In the genomic region with DNA sequence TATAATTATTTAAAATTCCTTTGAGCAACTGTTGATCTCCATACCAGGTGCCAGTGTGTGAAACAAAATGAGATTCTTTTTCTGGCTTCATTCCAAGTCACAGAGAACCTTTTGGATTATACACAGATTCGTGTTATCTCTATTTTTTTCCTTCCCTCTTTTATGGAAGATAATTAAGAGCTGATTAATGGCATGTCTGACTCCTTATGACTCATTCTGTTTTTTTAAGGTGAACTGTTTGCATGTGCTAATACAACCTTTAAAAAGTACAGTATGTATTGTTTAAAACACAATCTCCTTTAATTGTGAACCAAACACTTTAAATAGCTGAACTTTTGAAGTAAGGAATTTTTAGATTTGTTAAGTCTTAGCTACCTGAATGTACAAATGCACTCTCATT, we compare ENCODE assay signal across 13 cellular contexts. TPM values are rescaled to one million over a fixed set of nuclear protein-coding genes. Genes with fewer than 3 reads are reported as not detected.
A peak's percentile ranks its signal among the peaks of the same experiment; 100 is the strongest.
DNase-seq lines count a peak whose midpoint lies in the region; FAIRE-seq and TF ChIP-seq lines count a peak whose summit lies in the region.
"Had no signal": no experiment of that assay in that cellular context is flagged by ENCODE, and none has a peak within 500 bp of the region (broad histone marks: within the 10 kb centered on the region; RNA-seq: fewer than 3 reads in every experiment).

No MANE protein-coding gene starts in this region.

- H3K36me3 Mint-ChIP-seq in astrocyte (ENCODE audit: low read depth, unreplicated experiment): peaks cover 2% of the 10 kb centered on the region

- H3K9ac ChIP-seq in astrocyte (ENCODE audit: low read length) (no peak overlapping the region), mucosa of rectum (ENCODE audit: low read depth in 1 of 2, low read length in 2 of 2) (no peak overlapping the region)

- H3K4me1 ChIP-seq in astrocyte (ENCODE audit: insufficient read depth, low read length) (no peaks in the 10 kb centered on the region), mucosa of rectum (ENCODE audit: control insufficient read depth in 2 of 2, insufficient read depth in 2 of 2, low read length in 2 of 2) (peaks cover 22 to 31% of the 10 kb centered on the region in 2 donors)

- no peak for TF ChIP-seq CTCF in astrocyte (IDR thresholded peaks at IDR 0.05; ENCODE audit: insufficient read depth, low read depth, low read length)

- H4K20me1 ChIP-seq in astrocyte (ENCODE audit: insufficient read depth, low read length): no peaks in the 10 kb centered on the region

- H3K27ac ChIP-seq in astrocyte (ENCODE audit: low read depth, low read length) (no peak overlapping the region), mucosa of rectum (ENCODE audit: low read depth in 2 of 2, low read length in 2 of 2) (peak overlapping the region; percentile 56 to 83)
- H3K27ac ChIP-seq: C4-2B had no signal

- no peak overlapping the region for H3K4me3 Mint-ChIP-seq in astrocyte (ENCODE audit: unreplicated experiment)
- H3K4me3 Mint-ChIP-seq: activated CD4-positive, alpha-beta memory T cell treated with anti-CD3 and anti-CD28 coated beads for 36 hours had no signal

- H3K4me3 ChIP-seq in astrocyte (ENCODE audit: insufficient read depth, low read depth, low read length) (no peak overlapping the region), mucosa of rectum (ENCODE audit: low read length in 2 of 2) (no peak overlapping the region)
- H3K4me3 ChIP-seq: mucosa of descending colon had no signal

- H3K4me1 Mint-ChIP-seq in astrocyte (ENCODE audit: low read depth, unreplicated experiment): peaks cover 30% of the 10 kb centered on the region

- H3K27me3 ChIP-seq in astrocyte (ENCODE audit: insufficient read depth, low read length): no peaks in the 10 kb centered on the region
- no peaks in the 10 kb centered on the region for H3K27me3 ChIP-seq in mucosa of rectum (ENCODE audit: control insufficient read depth in 2 of 2, insufficient read depth in 2 of 2, low read length in 2 of 2)

- H3K27me3 Mint-ChIP-seq in astrocyte (ENCODE audit: low read depth, unreplicated experiment): no peaks in the 10 kb centered on the region
- H3K27me3 Mint-ChIP-seq: activated CD4-positive, alpha-beta memory T cell treated with anti-CD3 and anti-CD28 coated beads for 36 hours had no signal

- H3K27ac Mint-ChIP-seq in astrocyte (ENCODE audit: unreplicated experiment): no peak overlapping the region
- H3K27ac Mint-ChIP-seq: activated CD4-positive, alpha-beta memory T cell treated with anti-CD3 and anti-CD28 coated beads for 36 hours had no signal

- H3K4me2 ChIP-seq in astrocyte (ENCODE audit: low read length): no peak overlapping the region

- peaks cover 5% of the 10 kb centered on the region for H3K79me2 ChIP-seq in astrocyte (ENCODE audit: insufficient read depth, low read length)

- no peak for FAIRE-seq in astrocyte (lab: Jason Lieb, UNC)

- peak; percentile 10 for DNase-seq in DMS53 treated with DMSO at 0.1 percent for 48 hours (lab: John Stamatoyannopoulos, UW; ENCODE audit: unreplicated experiment)
- DNase-seq in NCI-H1417 (lab: John Stamatoyannopoulos, UW): peak in 2 of 3 experiments; percentile 40 to 89
- peak; percentile 35 for DNase-seq in astrocyte (ENCODE audit: low read depth)
- no peak for DNase-seq in DMS79 treated with DMSO at 0.1 percent for 48 hours (lab: John Stamatoyannopoulos, UW)
- DNase-seq in NCI-H510A treated with DMSO at 0.1 percent for 48 hours (lab: John Stamatoyannopoulos, UW): no peak
- no peak for DNase-seq in activated T-cell treated with anti-CD3 and anti-CD28 coated beads, Interleukin-2, amount 50 U/mL, for 48 hours
- DNase-seq in MV-4-11 (lab: John Stamatoyannopoulos, UW): no peak
- DNase-seq: activated CD4-positive, alpha-beta memory T cell treated with anti-CD3 and anti-CD28 coated beads for 36 hours; cerebellar nuclear complex; NCI-H1092 had no signal

- no peaks in the 10 kb centered on the region for H3K36me3 ChIP-seq in astrocyte (ENCODE audit: insufficient read depth, low read length)
- H3K36me3 ChIP-seq in mucosa of rectum (ENCODE audit: control insufficient read depth in 2 of 2, insufficient read depth in 2 of 2, low read length in 2 of 2): peaks cover 9 to 15% of the 10 kb centered on the region in 2 donors

- no peak overlapping the region for H2AFZ ChIP-seq in astrocyte (ENCODE audit: low read depth, low read length)

- no peaks in the 10 kb centered on the region for H3K9me3 Mint-ChIP-seq in astrocyte (ENCODE audit: unreplicated experiment)
- H3K9me3 Mint-ChIP-seq: activated CD4-positive, alpha-beta memory T cell treated with anti-CD3 and anti-CD28 coated beads for 36 hours had no signal

- H3K9me3 ChIP-seq in astrocyte (ENCODE audit: insufficient read depth, low read depth, low read length): no peaks in the 10 kb centered on the region
- H3K9me3 ChIP-seq in mucosa of rectum (ENCODE audit: control insufficient read depth in 2 of 2, low read length in 2 of 2): no peaks in the 10 kb centered on the region
- H3K9me3 ChIP-seq: mucosa of descending colon had no signal

RNA-seq across cellular contexts. Expression of gene PELI1, which starts 39.3 kb away (rescaled TPM):
- total RNA-seq in astrocyte: 23.1 and 23.8 TPM in 2 replicates

Comparison
In these comparisons a context has a peak if more than half of its experiments do, and no peak if none do; other contexts are left out.
1. DNase-seq: peak in DMS53 treated with DMSO at 0.1 percent for 48 hours (single experiment), NCI-H1417 (2 of 3) and astrocyte (single experiment); none in DMS79 treated with DMSO at 0.1 percent for 48 hours (single experiment), NCI-H510A treated with DMSO at 0.1 percent for 48 hours (single experiment), activated T-cell treated with anti-CD3 and anti-CD28 coated beads, Interleukin-2, amount 50 U/mL, for 48 hours (0 of 2) and MV-4-11 (single experiment).